In the genomic region with DNA sequence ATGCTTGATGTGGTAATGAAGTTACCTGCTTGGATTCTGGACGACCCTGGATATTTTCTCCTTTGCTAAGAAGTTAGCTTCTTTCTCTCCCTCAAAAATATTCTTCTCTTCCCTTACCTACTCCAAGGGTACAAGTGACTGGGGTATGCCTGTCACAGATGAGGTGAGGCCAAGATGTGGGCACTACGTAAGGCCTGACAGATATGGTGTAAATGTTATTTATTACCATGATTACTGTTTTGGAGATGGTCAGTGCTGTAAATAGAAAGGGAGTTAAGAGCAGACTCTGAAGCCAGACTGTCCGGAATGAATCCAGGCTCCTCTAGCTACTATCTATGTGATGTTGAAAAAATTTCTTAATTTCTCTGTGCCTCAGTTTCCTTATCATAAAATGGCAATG, we compare ENCODE assay signal across 9 cellular contexts. TPM values are rescaled to one million over a fixed set of nuclear protein-coding genes. Genes with fewer than 3 reads are reported as not detected.
DNase-seq lines count a peak whose midpoint lies in the region; ATAC-seq and TF ChIP-seq lines count a peak whose summit lies in the region.
"Had no signal": no experiment of that assay in that cellular context is flagged by ENCODE, and none has a peak within 500 bp of the region (broad histone marks: within the 10 kb centered on the region; RNA-seq: fewer than 3 reads in every experiment).

No MANE protein-coding gene starts in this region.

- 93% methylated on average over 3 of the region's 3 CpGs; no CpG with 5 or more reads in 1 of the 2 experiments for WGBS in endodermal cell (ENCODE audit: insufficient coverage in 1 of 2, insufficient read length in 1 of 2), 2 experiments

- no peaks in the 10 kb centered on the region for H3K9me2 ChIP-seq in OCI-LY7 (ENCODE audit: insufficient read depth, low read length)

- no peaks in the 10 kb centered on the region for H3K9me3 Mint-ChIP-seq in activated CD4-positive, alpha-beta T cell treated with anti-CD3 and anti-CD28 coated beads, Interleukin-2, amount 10 ng/mL, durations not matched to agents 24 days and 14 days
- no peaks in the 10 kb centered on the region for H3K9me3 Mint-ChIP-seq in endodermal cell
- no peaks in the 10 kb centered on the region for H3K9me3 Mint-ChIP-seq in stimulated activated effector memory CD8-positive, alpha-beta T cell treated with anti-CD3 and anti-CD28 coated beads, Interleukin-12 subunit alpha, Interleukin-12 subunit beta, amount 100 ng/mL, for 72 hours

- H3K79me2 ChIP-seq in OCI-LY7 (ENCODE audit: insufficient read depth, low read depth, low read length): peaks cover 30% of the 10 kb centered on the region

- no peaks in the 10 kb centered on the region for H3K36me3 ChIP-seq in OCI-LY7 (ENCODE audit: insufficient read depth, low read length)
- H3K36me3 ChIP-seq in endodermal cell (ENCODE audit: control insufficient read depth, insufficient read depth, low read length): no peaks in the 10 kb centered on the region

- peaks cover 5% of the 10 kb centered on the region for H3K36me3 Mint-ChIP-seq in activated CD4-positive, alpha-beta T cell treated with anti-CD3 and anti-CD28 coated beads, Interleukin-2, amount 10 ng/mL, durations not matched to agents 24 days and 14 days (ENCODE audit: low read depth)
- H3K36me3 Mint-ChIP-seq in endodermal cell (ENCODE audit: low read depth): peaks cover 13% of the 10 kb centered on the region
- H3K36me3 Mint-ChIP-seq in stimulated activated effector memory CD8-positive, alpha-beta T cell treated with anti-CD3 and anti-CD28 coated beads, Interleukin-12 subunit alpha, Interleukin-12 subunit beta, amount 100 ng/mL, for 72 hours: peaks cover 6% of the 10 kb centered on the region

- H3K4me2 ChIP-seq in OCI-LY7 (ENCODE audit: low read length): peak overlapping the region; percentile 85

- H3K9me3 ChIP-seq in OCI-LY7 (ENCODE audit: low read length) (no peaks in the 10 kb centered on the region), endodermal cell (ENCODE audit: control insufficient read depth, low read length) (no peaks in the 10 kb centered on the region)

- no peak for ATAC-seq in stimulated activated effector memory CD8-positive, alpha-beta T cell treated with anti-CD3 and anti-CD28 coated beads, Interleukin-12 subunit alpha, Interleukin-12 subunit beta, amount 100 ng/mL, for 72 hours
- no peak for ATAC-seq in GM21515 (IDR thresholded peaks at IDR 0.05; ENCODE audit: unreplicated experiment)

- no peak for DNase-seq in activated CD4-positive, alpha-beta T cell treated with anti-CD3 and anti-CD28 coated beads, Interleukin-2, amount 10 ng/mL, durations not matched to agents 24 days and 14 days
- no peak for DNase-seq in activated CD4-positive, alpha-beta T cell treated with anti-CD3 and anti-CD28 coated beads for 48 hours
- no peak for DNase-seq in OCI-LY7 (ENCODE audit: low spot score)
- no peak for DNase-seq in endodermal cell
- no peak for DNase-seq in stimulated activated effector memory CD8-positive, alpha-beta T cell treated with anti-CD3 and anti-CD28 coated beads, Interleukin-12 subunit alpha, Interleukin-12 subunit beta, amount 100 ng/mL, for 72 hours (ENCODE audit: low spot score in 2 of 2)
- DNase-seq in HuH-7 (ENCODE audit: low spot score): no peak
- no peak for DNase-seq in NCI-H187 treated with DMSO at 0.1 percent for 48 hours (lab: John Stamatoyannopoulos, UW)
- DNase-seq: activated CD8-positive, alpha-beta memory T cell treated with anti-CD3 and anti-CD28 coated beads, Interleukin-2, amount 50 U/mL, for 4 hours had no signal

- H3K9ac ChIP-seq in endodermal cell (ENCODE audit: extremely low read depth, low read length, poor library complexity, severe bottlenecking): peak overlapping the region; percentile 56

- CTCF ChIA-PET in OCI-LY7 (lab: Charles Lee; ENCODE audit: unreplicated experiment): interaction anchor here (1.1 kb wide), 1 partner anchor 232 kb away, joined by 4 read pairs; a partner anchor contains a TSS

- intact Hi-C loops in activated CD4-positive, alpha-beta T cell treated with anti-CD3 and anti-CD28 coated beads, Interleukin-2, amount 10 ng/mL, durations not matched to agents 24 days and 14 days (cut with micrococcal nuclease): loop anchor here (10.0 kb wide), 2 partner anchors 669 to 739 kb away; a partner anchor contains a TSS
- intact Hi-C loops in OCI-LY7 (cut with micrococcal nuclease; ENCODE audit: unreplicated experiment): loop anchor here (5.0 to 10.0 kb wide), 2 partner anchors 232 to 339 kb away; a partner anchor contains a TSS

- H3K4me1 ChIP-seq in OCI-LY7 (ENCODE audit: insufficient read depth, low read length, poor library complexity, severe bottlenecking) (peaks cover 27% of the 10 kb centered on the region), endodermal cell (ENCODE audit: control insufficient read depth, insufficient read depth, low read length) (peaks cover 4% of the 10 kb centered on the region)

- no peak overlapping the region for H3K27ac ChIP-seq in OCI-LY7 (ENCODE audit: low read depth, low read length, poor library complexity, severe bottlenecking)
- H3K27ac ChIP-seq in endodermal cell (ENCODE audit: low read depth, low read length): no peak overlapping the region

- peaks cover 3% of the 10 kb centered on the region for H3K27me3 Mint-ChIP-seq in activated CD4-positive, alpha-beta T cell treated with anti-CD3 and anti-CD28 coated beads, Interleukin-2, amount 10 ng/mL, durations not matched to agents 24 days and 14 days
- no peaks in the 10 kb centered on the region for H3K27me3 Mint-ChIP-seq in endodermal cell (ENCODE audit: insufficient read depth)

- peak overlapping the region; percentile 98 for H3K4me3 Mint-ChIP-seq in activated CD4-positive, alpha-beta T cell treated with anti-CD3 and anti-CD28 coated beads, Interleukin-2, amount 10 ng/mL, durations not matched to agents 24 days and 14 days
- H3K4me3 Mint-ChIP-seq in endodermal cell: peak overlapping the region; percentile 90
- H3K4me3 Mint-ChIP-seq in stimulated activated effector memory CD8-positive, alpha-beta T cell treated with anti-CD3 and anti-CD28 coated beads, Interleukin-12 subunit alpha, Interleukin-12 subunit beta, amount 100 ng/mL, for 72 hours: peak overlapping the region; percentile 96

- BruUV-seq in OCI-LY7 (replicated peaks; lab: Mats Ljungman, UMichigan): no TSS peak

- TF ChIP-seq CTCF in OCI-LY7 (conservative IDR thresholded peaks at IDR 0.05; ENCODE audit: low read length): no peak
- no peak for TF ChIP-seq CTCF in endodermal cell (conservative IDR thresholded peaks at IDR 0.05)

- peaks cover 20% of the 10 kb centered on the region for H4K20me1 ChIP-seq in OCI-LY7 (ENCODE audit: insufficient read depth, low read length)

- H3K27ac Mint-ChIP-seq in activated CD4-positive, alpha-beta T cell treated with anti-CD3 and anti-CD28 coated beads, Interleukin-2, amount 10 ng/mL, durations not matched to agents 24 days and 14 days: peak overlapping the region; percentile 98
- no peak overlapping the region for H3K27ac Mint-ChIP-seq in endodermal cell
- H3K27ac Mint-ChIP-seq in stimulated activated effector memory CD8-positive, alpha-beta T cell treated with anti-CD3 and anti-CD28 coated beads, Interleukin-12 subunit alpha, Interleukin-12 subunit beta, amount 100 ng/mL, for 72 hours: peak overlapping the region; percentile 95

- H3K4me3 ChIP-seq in OCI-LY7 (ENCODE audit: low read depth, low read length, poor library complexity, severe bottlenecking) (peak overlapping the region; percentile 73), endodermal cell (ENCODE audit: low read length) (peak overlapping the region; percentile 90)

- peak overlapping the region; percentile 85; the same call in 1 of the 2 replicates for H2AFZ ChIP-seq in OCI-LY7 (ENCODE audit: low read length)

- peaks cover 28% of the 10 kb centered on the region for H3K4me1 Mint-ChIP-seq in activated CD4-positive, alpha-beta T cell treated with anti-CD3 and anti-CD28 coated beads, Interleukin-2, amount 10 ng/mL, durations not matched to agents 24 days and 14 days
- peaks cover 26% of the 10 kb centered on the region for H3K4me1 Mint-ChIP-seq in endodermal cell
- H3K4me1 Mint-ChIP-seq in stimulated activated effector memory CD8-positive, alpha-beta T cell treated with anti-CD3 and anti-CD28 coated beads, Interleukin-12 subunit alpha, Interleukin-12 subunit beta, amount 100 ng/mL, for 72 hours: peaks cover 16% of the 10 kb centered on the region

- POLR2A ChIA-PET in OCI-LY7 (lab: Charles Lee): interaction anchor here (0.5 to 2.3 kb wide), 6 partner anchors 15 to 418 kb away, joined by 3 to 6 read pairs (median 4); no protein-coding TSS in a partner anchor

- no peaks in the 10 kb centered on the region for H3K27me3 ChIP-seq in endodermal cell (ENCODE audit: control insufficient read depth, insufficient read depth, low read length, poor library complexity, severe bottlenecking)

RNA-seq across cellular contexts. Expression of a gene that starts 1.1 kb away (rescaled TPM):
- total RNA-seq in activated CD4-positive, alpha-beta T cell treated with anti-CD3 and anti-CD28 coated beads, Interleukin-2, amount 10 ng/mL, durations not matched to agents 24 days and 14 days: 9.8 and 10.6 TPM in 2 replicates
- 13.4 and 15.4 TPM in 2 replicates for total RNA-seq in OCI-LY7 (2014; rRNA removed; shearing (Covaris generic))
- total RNA-seq in OCI-LY7 (2022) (19.8 and 21.2 TPM in 2 replicates), endodermal cell (10 to 100 TPM; 44.6 to 50.9 TPM)
- 37.3 TPM for polyA plus RNA-seq in endodermal cell (2013, experiment 1 of 2)
- polyA plus RNA-seq in endodermal cell (2013, experiment 2 of 2): 35.4 TPM
